Comparison of ENCODE assay signal across 10 cellular contexts in the genomic region with DNA sequence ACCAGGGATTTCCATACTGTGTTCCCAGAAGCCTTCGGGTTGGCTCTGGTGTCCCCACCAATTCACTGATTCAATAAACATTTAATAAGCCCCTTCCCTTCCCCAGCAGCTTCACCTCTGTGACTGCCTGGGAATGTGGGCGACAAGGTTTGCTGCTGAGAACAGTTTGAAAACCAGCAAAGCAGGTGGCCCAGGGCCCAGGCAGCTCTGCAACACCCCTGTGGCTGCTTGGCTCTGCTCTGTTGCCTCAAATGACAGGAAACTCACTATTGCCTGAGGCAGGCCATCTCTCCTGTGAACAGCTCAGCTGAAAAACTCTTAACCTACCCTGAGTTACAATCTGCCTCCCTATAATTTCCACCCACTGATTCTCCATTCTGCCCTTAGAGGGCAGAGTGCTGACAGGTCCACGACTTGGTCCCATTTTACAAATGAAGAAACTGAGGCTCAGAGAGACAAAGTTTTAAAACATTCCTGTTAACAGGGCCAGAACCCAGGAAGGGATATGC. TPM values are rescaled to one million over a fixed set of nuclear protein-coding genes. Genes with fewer than 3 reads are reported as not detected.
DNase-seq lines count a peak whose midpoint lies in the region; ATAC-seq and TF ChIP-seq lines count a peak whose summit lies in the region.
"Had no signal": no experiment of that assay in that cellular context is flagged by ENCODE, and none has a peak within 500 bp of the region (broad histone marks: within the 10 kb centered on the region; RNA-seq: fewer than 3 reads in every experiment).

No MANE protein-coding gene starts in this region.

- H2AK5ac ChIP-seq in mesenchymal stem cell (ENCODE audit: low read length, severe bottlenecking) = no peak overlapping the region

- H3K9me2 ChIP-seq in HCT116 (ENCODE audit: insufficient read depth) = no peaks in the 10 kb centered on the region

- H3K36me3 ChIP-seq in HCT116 (ENCODE audit: control insufficient read depth in 1 of 2, insufficient read depth in 2 of 2, low read length in 2 of 2) (no peaks in the 10 kb centered on the region), mesenchymal stem cell (ENCODE audit: control insufficient read depth in 1 of 2, insufficient read depth in 2 of 2, low read depth in 1 of 2, low read length in 2 of 2) (peaks cover 0 to 3% of the 10 kb centered on the region in 2 experiments)

- H3K4me3 ChIP-seq in HCT116 (replicated peaks in 1 of 2; ENCODE audit: low read depth in 1 of 2, low read length in 2 of 2) = no peak overlapping the region
- H3K4me3 ChIP-seq in mesenchymal stem cell (ENCODE audit: insufficient read depth in 1 of 2, low read depth in 1 of 2, low read length in 2 of 2) = no peak overlapping the region
- H3K4me3 ChIP-seq: body of pancreas, lower lobe of right lung had no signal

- peak overlapping the region; percentile 99 for H3K27ac Mint-ChIP-seq in activated B cell treated with CpG ODN at 0.5 μM for 24 hours

- H2BK5ac ChIP-seq in mesenchymal stem cell (ENCODE audit: low read depth, low read length, poor library complexity, severe bottlenecking) = no peak overlapping the region

- H4K20me1 ChIP-seq in HCT116 (ENCODE audit: insufficient read depth) = no peaks in the 10 kb centered on the region

- no peak overlapping the region for H3K14ac ChIP-seq in mesenchymal stem cell (ENCODE audit: low read length in 2 of 2)

- H3K23ac ChIP-seq in mesenchymal stem cell (ENCODE audit: low read length in 2 of 2) = no peak overlapping the region

- no peaks in the 10 kb centered on the region for H3K9me3 Mint-ChIP-seq in activated B cell treated with CpG ODN at 0.5 μM for 24 hours

- no peak overlapping the region for H4K8ac ChIP-seq in mesenchymal stem cell (ENCODE audit: low read length)

- DNase-seq in ELF-1 (ENCODE audit: low read depth, low spot score) (peak; percentile 69), HCT116 (ENCODE audit: low read depth, low spot score) (no peak), activated B cell treated with CpG ODN at 0.5 μM for 24 hours (no peak), mesenchymal stem cell (no peak), Ammon's horn (ENCODE audit: low spot score) (no peak), NCI-H510A (lab: John Stamatoyannopoulos, UW) (no peak)
- no peak for DNase-seq in effector CD8-positive, alpha-beta T cell (lab: John Stamatoyannopoulos, UW)
- DNase-seq: body of pancreas, lower lobe of right lung had no signal

- BruUV-seq in HCT116 (replicated peaks; lab: Mats Ljungman, UMichigan) = no TSS peak

- H3K4me1 Mint-ChIP-seq in activated B cell treated with CpG ODN at 0.5 μM for 24 hours = peaks cover 81% of the 10 kb centered on the region

- peak; percentile 18; the same call in 1 of the 2 replicates for TF ChIP-seq RAD21 in HCT116 (IDR thresholded peaks at IDR 0.05; ENCODE audit: low read depth)

- intact Hi-C loops in HCT116 (cut with micrococcal nuclease) (no loop called here), activated B cell treated with CpG ODN at 0.5 μM for 24 hours (cut with micrococcal nuclease) (loop anchor here (1.0 to 10.0 kb wide), 5 partner anchors 65 to 683 kb away; partner anchors contain the start of genes DERL3, SPECC1L, VPREB3 and ZNF70)

- no peaks in the 10 kb centered on the region for H3K79me1 ChIP-seq in mesenchymal stem cell (replicated peaks; ENCODE audit: low read length, poor library complexity, severe bottlenecking)

- H3K18ac ChIP-seq in mesenchymal stem cell (ENCODE audit: low read depth in 1 of 2, low read length in 2 of 2) = no peak overlapping the region

- H3K27me3 Mint-ChIP-seq in activated B cell treated with CpG ODN at 0.5 μM for 24 hours = no peaks in the 10 kb centered on the region

- peak; percentile 13 to 41 (median 33); a peak in 4 of 6 replicates for TF ChIP-seq CTCF in HCT116 (IDR thresholded peaks at IDR 0.05 in 2 of 3, conservative IDR thresholded peaks at IDR 0.05 in 1 of 3; ENCODE audit: borderline replicate concordance in 1 of 3, insufficient read depth in 1 of 3, low read depth in 2 of 3, low read length in 2 of 3)
- TF ChIP-seq CTCF in activated B cell treated with CpG ODN at 0.5 μM for 24 hours (IDR thresholded peaks at IDR 0.05) = no peak

- H3K9ac ChIP-seq in HCT116 (ENCODE audit: low read length) (no peak overlapping the region), mesenchymal stem cell (ENCODE audit: low read length) (no peak overlapping the region)

- H3K79me2 ChIP-seq in HCT116 (ENCODE audit: insufficient read depth, low read length) = no peaks in the 10 kb centered on the region

- H3K4ac ChIP-seq in mesenchymal stem cell (ENCODE audit: low read depth in 1 of 2, low read length in 2 of 2) = no peak overlapping the region

- CTCF ChIA-PET in HCT116 (lab: Charles Lee) = no interaction called here
- CTCF ChIA-PET in activated B cell treated with CpG ODN at 0.5 μM for 24 hours (lab: Charles Lee) = interaction anchor here (1.1 to 2.4 kb wide), 5 partner anchors 8 to 65 kb away, joined by 5 to 15 read pairs (median 8); partner anchors contain the start of gene ADORA2A

- H2BK12ac ChIP-seq in mesenchymal stem cell (ENCODE audit: low read length in 2 of 2) = no peak overlapping the region

- no peaks in the 10 kb centered on the region for H3K27me3 ChIP-seq in HCT116 (ENCODE audit: insufficient read depth, low read length)
- no peaks in the 10 kb centered on the region for H3K27me3 ChIP-seq in mesenchymal stem cell (ENCODE audit: control insufficient read depth in 1 of 2, insufficient read depth in 1 of 2, low read length in 2 of 2)
- H3K27me3 ChIP-seq: body of pancreas had no signal

- no peaks in the 10 kb centered on the region for H3K9me3 ChIP-seq in HCT116 (ENCODE audit: control insufficient read depth in 1 of 2, insufficient read depth in 1 of 2, low read depth in 1 of 2, low read length in 2 of 2)
- no peaks in the 10 kb centered on the region for H3K9me3 ChIP-seq in mesenchymal stem cell (ENCODE audit: control insufficient read depth, low read length)
- H3K9me3 ChIP-seq: body of pancreas, lower lobe of right lung had no signal

- H2BK120ac ChIP-seq in mesenchymal stem cell (ENCODE audit: low read depth, low read length) = no peak overlapping the region

- peaks cover 0 to 6% of the 10 kb centered on the region in 2 experiments; a peak in 2 of 4 replicates for H3K4me1 ChIP-seq in HCT116 (ENCODE audit: control insufficient read depth in 1 of 2, insufficient read depth in 2 of 2, low read length in 2 of 2)
- peaks cover 13% of the 10 kb centered on the region for H3K4me1 ChIP-seq in mesenchymal stem cell (ENCODE audit: control insufficient read depth, insufficient read depth, low read depth, low read length)

- peak overlapping the region; percentile 64 for H3K4me3 Mint-ChIP-seq in activated B cell treated with CpG ODN at 0.5 μM for 24 hours

- TF ChIP-seq POLR2A in HCT116 (IDR thresholded peaks at IDR 0.05; ENCODE audit: borderline replicate concordance, extremely low read depth, insufficient read depth, insufficient read length) = no peak

- RAD21 ChIA-PET in HCT116 (lab: Charles Lee; ENCODE audit: low non-redundant PET in 1 of 2, low total read pairs in 2 of 2, uncharacterized antibody in 2 of 2, unreplicated experiment in 2 of 2) = no interaction called here

- H3K36me3 Mint-ChIP-seq in activated B cell treated with CpG ODN at 0.5 μM for 24 hours (ENCODE audit: low read depth) = peaks cover 44% of the 10 kb centered on the region

- WGBS in mesenchymal stem cell = 92% methylated on average over 2 of the region's 3 CpGs

- no peak overlapping the region for H2BK15ac ChIP-seq in mesenchymal stem cell (ENCODE audit: low read depth, poor library complexity, severe bottlenecking)

- POLR2A ChIA-PET in HCT116 (lab: Charles Lee) = no interaction called here
- POLR2A ChIA-PET in activated B cell treated with CpG ODN at 0.5 μM for 24 hours (lab: Charles Lee) = interaction anchor here (0.6 to 7.0 kb wide), 8 partner anchors 8 to 117 kb away, joined by 3 to 154 read pairs (median 4); partner anchors contain the start of genes ADORA2A and GUCD1

- no peak overlapping the region for H3K4me2 ChIP-seq in HCT116 (ENCODE audit: low read length)
- no peak overlapping the region for H3K4me2 ChIP-seq in mesenchymal stem cell (ENCODE audit: low read length, poor library complexity, severe bottlenecking)

- ATAC-seq in HCT116 = peak; percentile 58; the same call in 1 of the 2 replicates
- peak; percentile 31 for ATAC-seq in activated B cell treated with CpG ODN at 0.5 μM for 24 hours (ENCODE audit: low read depth)
- no peak for ATAC-seq in GM19467 (IDR thresholded peaks at IDR 0.05; ENCODE audit: unreplicated experiment)
- ATAC-seq: body of pancreas, lower lobe of right lung had no signal

- H2AFZ ChIP-seq in HCT116 (ENCODE audit: low read depth, low read length, poor library complexity, severe bottlenecking) (no peak overlapping the region), mesenchymal stem cell (ENCODE audit: low read depth, low read length) (no peak overlapping the region)

- H4K91ac ChIP-seq in mesenchymal stem cell (ENCODE audit: low read length) = peak overlapping the region; percentile 57

- H3K27ac ChIP-seq in HCT116 (ENCODE audit: low read depth, low read length) (no peak overlapping the region), mesenchymal stem cell (ENCODE audit: low read length, poor library complexity, severe bottlenecking) (no peak overlapping the region)
- H3K27ac ChIP-seq: body of pancreas, lower lobe of right lung had no signal

RNA-seq across cellular contexts. Expression of gene ADORA2A, which starts 10.5 kb away (rescaled TPM):
- total RNA-seq in HCT116 (2021; ENCODE audit: unreplicated experiment) = 3.6 TPM
- 3.1 and 3.3 TPM in 2 replicates for polyA plus RNA-seq in HCT116 (2012)
- total RNA-seq in activated B cell treated with CpG ODN at 0.5 μM for 24 hours = 35.7 and 35.8 TPM in 2 replicates
- polyA plus RNA-seq in mesenchymal stem cell (2013, experiment 1 of 2) = 1.0 TPM
- polyA plus RNA-seq in mesenchymal stem cell (2013, experiment 2 of 2) = 1.1 TPM

RNA-seq across cellular contexts. Expression of gene UPB1, which starts 57.3 kb away (rescaled TPM):
- total RNA-seq in HCT116 (2021; ENCODE audit: unreplicated experiment) = 0.27 TPM
- 0.06 and 0.14 TPM in 2 replicates for polyA plus RNA-seq in HCT116 (2012)
- total RNA-seq in activated B cell treated with CpG ODN at 0.5 μM for 24 hours = 1.1 and 1.3 TPM in 2 replicates
- 0.06 TPM for polyA plus RNA-seq in mesenchymal stem cell (2013, experiment 1 of 2)
- 0.04 TPM for polyA plus RNA-seq in mesenchymal stem cell (2013, experiment 2 of 2)
